In the genomic region with DNA sequence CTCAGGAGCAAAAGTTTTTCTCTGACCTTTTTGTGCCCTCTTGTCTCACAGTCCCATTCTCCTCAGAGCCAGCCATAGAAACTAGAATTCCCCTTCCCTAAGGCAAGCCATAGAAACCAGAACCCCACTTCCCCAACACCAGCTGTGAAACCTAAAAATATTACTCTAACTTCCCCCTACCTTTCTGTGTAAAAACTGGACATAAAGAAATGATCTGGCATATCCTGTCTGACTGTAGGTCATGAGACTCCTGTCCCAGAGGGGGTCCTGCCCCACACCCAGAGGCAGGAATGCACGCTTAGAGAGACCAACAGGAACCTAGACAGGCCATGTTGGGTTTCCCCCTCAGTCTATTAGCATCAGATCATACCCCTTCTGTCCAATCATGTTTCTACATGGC, we compare ENCODE assay signal across 11 cellular contexts.
DNase-seq lines count a peak whose midpoint lies in the region; ATAC-seq and TF ChIP-seq lines count a peak whose summit lies in the region.
"Had no signal": no experiment of that assay in that cellular context is flagged by ENCODE, and none has a peak within 500 bp of the region (broad histone marks: within the 10 kb centered on the region; RNA-seq: fewer than 3 reads in every experiment).

No MANE protein-coding gene starts in this region.

- H3K9me3 ChIP-seq in H9 (ENCODE audit: control insufficient read depth, low read depth, low read length), result no peaks in the 10 kb centered on the region

- H2AFZ ChIP-seq in H9 (ENCODE audit: low read length), result no peak overlapping the region

- no peak overlapping the region for H4K91ac ChIP-seq in H9 (ENCODE audit: insufficient read length, low read depth, low read length)

- peaks cover 2 to 22% (median 18%) of the 10 kb centered on the region in 3 experiments; a peak in 5 of 7 replicates for H3K36me3 Mint-ChIP-seq in H9 (ENCODE audit: insufficient read depth in 1 of 3, low read depth in 3 of 3)

- H3K79me1 ChIP-seq in H9 (ENCODE audit: insufficient read depth, low read depth, low read length, poor library complexity, severe bottlenecking), result no peaks in the 10 kb centered on the region
- H3K79me1 ChIP-seq in mesendoderm (ENCODE audit: low read length), result no peaks in the 10 kb centered on the region

- WGBS in H9 (ENCODE audit: extremely low coverage, insufficient read length, low lambda C conversion rate), result no CpG with 5 or more reads among the region's 1 CpG
- no CpG with 5 or more reads among the region's 1 CpG for WGBS in mesendoderm (ENCODE audit: extremely low coverage, insufficient coverage, low lambda C conversion rate)

- no peak overlapping the region for H4K8ac ChIP-seq in H9 (replicated peaks; ENCODE audit: insufficient read length, low read depth, low read length)
- no peak overlapping the region for H4K8ac ChIP-seq in mesendoderm (ENCODE audit: low read depth, low read length)

- H3K4me3 Mint-ChIP-seq in H9, result no peak overlapping the region
- H3K4me3 Mint-ChIP-seq: HFFc6 had no signal

- H3K27ac Mint-ChIP-seq in H9, result peak overlapping the region in 2 of 3 experiments; percentile 32 to 53; a peak in 3 of 7 replicates
- H3K27ac Mint-ChIP-seq: HFFc6 had no signal

- H3K14ac ChIP-seq in H9 (ENCODE audit: insufficient read depth, low read length), result no peak overlapping the region

- no peaks in the 10 kb centered on the region for H4K20me1 ChIP-seq in H9 (ENCODE audit: control insufficient read depth, insufficient read depth, insufficient read length)

- no peaks in the 10 kb centered on the region for H3K9me3 Mint-ChIP-seq in H9
- H3K9me3 Mint-ChIP-seq: HFFc6 had no signal

- no peak overlapping the region for H2BK20ac ChIP-seq in H9 (ENCODE audit: low read depth, low read length, poor library complexity, severe bottlenecking)

- H3K4me2 ChIP-seq in H9 (ENCODE audit: insufficient read depth, insufficient read length, low read length) (no peak overlapping the region), mesendoderm (ENCODE audit: low read length) (no peak overlapping the region)

- no peaks in the 10 kb centered on the region for H3K23me2 ChIP-seq in H9 (ENCODE audit: insufficient read length, low read depth, low read length, poor library complexity, severe bottlenecking)

- H2AK5ac ChIP-seq in H9 (ENCODE audit: insufficient read length, low read length), result no peak overlapping the region
- no peak overlapping the region for H2AK5ac ChIP-seq in mesendoderm (ENCODE audit: low read length)

- H3K56ac ChIP-seq in H9 (ENCODE audit: insufficient read length, low read depth, low read length), result no peak overlapping the region
- H3K56ac ChIP-seq in mesendoderm (ENCODE audit: low read length), result no peak overlapping the region

- TF ChIP-seq CTCF in H9 (conservative IDR thresholded peaks at IDR 0.05) (no peak), foreskin keratinocyte (conservative IDR thresholded peaks at IDR 0.05) (no peak)

- no peak overlapping the region for H3T11ph ChIP-seq in H9 (ENCODE audit: low read length)

- H2BK120ac ChIP-seq in H9 (ENCODE audit: low read depth, low read length, poor library complexity, severe bottlenecking), result no peak overlapping the region
- H2BK120ac ChIP-seq in mesendoderm (ENCODE audit: low read depth, low read length), result no peak overlapping the region

- ATAC-seq in GM18909 (IDR thresholded peaks at IDR 0.05; ENCODE audit: poor library complexity, unreplicated experiment), result peak; percentile 77
- peak; percentile 83 for ATAC-seq in HG03565 (IDR thresholded peaks at IDR 0.05; ENCODE audit: unreplicated experiment)
- peak; percentile 23 for ATAC-seq in sciatic nerve
- ATAC-seq in foreskin keratinocyte, result no peak

- peaks cover 39 to 46% of the 10 kb centered on the region in 2 experiments for H3K4me1 Mint-ChIP-seq in H9

- H3K18ac ChIP-seq in H9 (ENCODE audit: insufficient read length, low read depth, low read length) (no peak overlapping the region), mesendoderm (ENCODE audit: low read length) (no peak overlapping the region)

- H3K27me3 ChIP-seq in H9 (ENCODE audit: insufficient read depth, low read length) (no peaks in the 10 kb centered on the region), foreskin keratinocyte (no peaks in the 10 kb centered on the region), mesendoderm (ENCODE audit: insufficient read depth, low read length, poor library complexity) (no peaks in the 10 kb centered on the region)

- no peaks in the 10 kb centered on the region for H3K79me2 ChIP-seq in H9 (ENCODE audit: insufficient read depth, low read length)
- H3K79me2 ChIP-seq in mesendoderm (ENCODE audit: control insufficient read depth, insufficient read depth, low read length), result no peaks in the 10 kb centered on the region

- no peak for DNase-seq in H9
- no peak for DNase-seq in sciatic nerve (ENCODE audit: low spot score)
- no peak for DNase-seq in cerebellum (ENCODE audit: low spot score)
- DNase-seq in posterior cingulate gyrus, result no peak
- DNase-seq in foreskin keratinocyte, result no peak
- no peak for DNase-seq in mesendoderm
- DNase-seq: activated gamma-delta T cell; effector CD8-positive, alpha-beta T cell; HFFc6 had no signal

- no peaks in the 10 kb centered on the region for H3K27me3 Mint-ChIP-seq in H9 (ENCODE audit: low read depth)

- no peak overlapping the region for H2BK12ac ChIP-seq in H9 (ENCODE audit: insufficient read length, low read depth, low read length)

- H2BK5ac ChIP-seq in H9 (ENCODE audit: insufficient read length, low read length) (no peak overlapping the region), mesendoderm (ENCODE audit: low read length) (no peak overlapping the region)

- intact Hi-C loops in sciatic nerve (cut with DNase I), result no loop called here
- intact Hi-C loops in posterior cingulate gyrus (cut with DNase I), result no loop called here

- no peak overlapping the region for H3K27ac ChIP-seq in H9 (ENCODE audit: insufficient read length, low read depth, low read length)
- no peak overlapping the region for H3K27ac ChIP-seq in foreskin keratinocyte
- no peak overlapping the region for H3K27ac ChIP-seq in mesendoderm (ENCODE audit: low read depth, low read length)

- no peaks in the 10 kb centered on the region for H3K36me3 ChIP-seq in mesendoderm (ENCODE audit: control insufficient read depth, insufficient read depth, low read length)

- H3K9ac ChIP-seq in H9 (ENCODE audit: extremely low read depth, insufficient read length, low read length) (no peak overlapping the region), mesendoderm (ENCODE audit: low read length) (no peak overlapping the region)

- no peak overlapping the region for H3K23ac ChIP-seq in H9 (ENCODE audit: insufficient read length, low read depth, low read length)
- no peak overlapping the region for H3K23ac ChIP-seq in mesendoderm (ENCODE audit: low read length)

- H4K5ac ChIP-seq in H9 (ENCODE audit: insufficient read length, low read depth, low read length), result no peak overlapping the region
- H4K5ac ChIP-seq in mesendoderm (ENCODE audit: low read length), result no peak overlapping the region

- H3K4ac ChIP-seq in H9 (ENCODE audit: low read depth, low read length), result no peak overlapping the region
- no peak overlapping the region for H3K4ac ChIP-seq in mesendoderm (ENCODE audit: low read depth, low read length)

- no peak overlapping the region for H3K4me3 ChIP-seq in mesendoderm (ENCODE audit: low read length)

- H2BK15ac ChIP-seq in H9 (ENCODE audit: low read depth, low read length) (no peak overlapping the region), mesendoderm (replicated peaks; ENCODE audit: low read depth) (no peak overlapping the region)

- H3K4me1 ChIP-seq in H9 (ENCODE audit: insufficient read depth, low read length) (peaks cover 4% of the 10 kb centered on the region), foreskin keratinocyte (no peaks in the 10 kb centered on the region), mesendoderm (ENCODE audit: control insufficient read depth, low read depth, low read length) (peaks cover 12% of the 10 kb centered on the region)
